Comparison of ENCODE assay signal across 1 cellular context in the genomic region with DNA sequence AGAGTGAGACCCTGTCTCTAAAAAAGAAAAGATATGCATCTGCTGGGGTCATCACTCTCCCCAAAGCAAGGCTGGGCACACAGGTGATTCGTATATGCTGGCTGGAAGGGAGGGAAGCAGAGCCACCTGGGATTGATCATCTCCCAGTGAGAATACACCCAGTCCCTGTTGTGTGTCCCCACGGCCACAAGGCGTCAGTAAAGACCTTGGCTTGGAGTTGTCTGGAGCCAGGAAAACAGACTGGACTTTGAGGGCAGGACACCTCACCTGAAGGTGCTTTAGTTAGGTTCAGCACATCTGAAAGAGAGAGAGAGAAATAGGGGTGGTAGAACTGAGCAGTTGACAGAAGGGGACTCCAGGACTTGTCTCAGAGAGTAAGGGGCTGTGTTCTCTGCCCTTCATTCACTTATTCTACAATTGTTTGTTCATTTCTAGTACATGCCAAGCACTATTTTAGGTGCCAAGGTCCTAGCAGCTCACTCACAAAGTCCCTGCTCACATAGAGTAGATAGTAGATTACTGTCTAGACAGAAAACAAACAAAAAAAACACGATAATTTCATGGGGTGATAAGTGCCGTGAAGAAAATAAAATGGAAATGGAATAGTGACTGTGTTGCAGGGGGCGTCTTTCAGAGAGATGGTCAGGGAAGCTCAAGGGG.
A peak's percentile ranks its signal among the peaks of the same experiment; 100 is the strongest.
TF ChIP-seq lines count a peak whose summit lies in the region.

No MANE protein-coding gene starts in this region.

TF ChIP-seq in HepG2, 621 proteins besides CTCF, POLR2A, EP300 and RAD21 (continued from another document):
- TF ChIP-seq DNMT3B (CRISPR knock-in tag; conservative IDR thresholded peaks at IDR 0.05): 0 out of 2 replicates have a peak, but pooled peaks have one; percentile 35
- no peak for TF ChIP-seq ZFP82 (CRISPR knock-in tag; IDR thresholded peaks at IDR 0.05; ENCODE audit: borderline replicate concordance)
- 0 out of 2 replicates have a peak, but pooled peaks have one; percentile 34 for TF ChIP-seq THAP11 (CRISPR knock-in tag; IDR thresholded peaks at IDR 0.05)
- TF ChIP-seq, protein P1, sequence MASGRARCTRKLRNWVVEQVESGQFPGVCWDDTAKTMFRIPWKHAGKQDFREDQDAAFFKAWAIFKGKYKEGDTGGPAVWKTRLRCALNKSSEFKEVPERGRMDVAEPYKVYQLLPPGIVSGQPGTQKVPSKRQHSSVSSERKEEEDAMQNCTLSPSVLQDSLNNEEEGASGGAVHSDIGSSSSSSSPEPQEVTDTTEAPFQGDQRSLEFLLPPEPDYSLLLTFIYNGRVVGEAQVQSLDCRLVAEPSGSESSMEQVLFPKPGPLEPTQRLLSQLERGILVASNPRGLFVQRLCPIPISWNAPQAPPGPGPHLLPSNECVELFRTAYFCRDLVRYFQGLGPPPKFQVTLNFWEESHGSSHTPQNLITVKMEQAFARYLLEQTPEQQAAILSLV (CRISPR knock-in tag; IDR thresholded peaks at IDR 0.05; ENCODE audit: borderline replicate concordance): 0 out of 2 replicates have a peak, but pooled peaks have one; percentile 36
- TF ChIP-seq SAP130 (CRISPR knock-in tag; IDR thresholded peaks at IDR 0.05; ENCODE audit: low read depth): 0 out of 2 replicates have a peak, but pooled peaks have one; percentile 9
- TF ChIP-seq RFXAP (CRISPR knock-in tag; IDR thresholded peaks at IDR 0.05; ENCODE audit: borderline replicate concordance): no peak
- TF ChIP-seq FOXK1 (CRISPR knock-in tag; IDR thresholded peaks at IDR 0.05; ENCODE audit: borderline replicate concordance, low read depth): peak; percentile 38; the same call in 1 of the 2 replicates
- no peak for TF ChIP-seq RBFOX2 (IDR thresholded peaks at IDR 0.05; ENCODE audit: low read depth, low read length)
- TF ChIP-seq ZNF382 (CRISPR knock-in tag; IDR thresholded peaks at IDR 0.05; ENCODE audit: borderline replicate concordance): no peak
- TF ChIP-seq FOXO1 (CRISPR knock-in tag; IDR thresholded peaks at IDR 0.05): peak; percentile 36; the same call in 1 of the 2 replicates
- no peak for TF ChIP-seq KLF12 (CRISPR knock-in tag; IDR thresholded peaks at IDR 0.05; ENCODE audit: borderline replicate concordance)
- TF ChIP-seq, protein P2, sequence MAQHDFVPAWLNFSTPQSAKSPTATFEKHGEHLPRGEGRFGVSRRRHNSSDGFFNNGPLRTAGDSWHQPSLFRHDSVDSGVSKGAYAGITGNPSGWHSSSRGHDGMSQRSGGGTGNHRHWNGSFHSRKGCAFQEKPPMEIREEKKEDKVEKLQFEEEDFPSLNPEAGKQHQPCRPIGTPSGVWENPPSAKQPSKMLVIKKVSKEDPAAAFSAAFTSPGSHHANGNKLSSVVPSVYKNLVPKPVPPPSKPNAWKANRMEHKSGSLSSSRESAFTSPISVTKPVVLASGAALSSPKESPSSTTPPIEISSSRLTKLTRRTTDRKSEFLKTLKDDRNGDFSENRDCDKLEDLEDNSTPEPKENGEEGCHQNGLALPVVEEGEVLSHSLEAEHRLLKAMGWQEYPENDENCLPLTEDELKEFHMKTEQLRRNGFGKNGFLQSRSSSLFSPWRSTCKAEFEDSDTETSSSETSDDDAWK (CRISPR knock-in tag; IDR thresholded peaks at IDR 0.05): no peak
- TF ChIP-seq ZNF589 (CRISPR knock-in tag; conservative IDR thresholded peaks at IDR 0.05): no peak
- TF ChIP-seq HES4 (CRISPR knock-in tag; IDR thresholded peaks at IDR 0.05; ENCODE audit: borderline replicate concordance): no peak
- TF ChIP-seq KLF6 (CRISPR knock-in tag; IDR thresholded peaks at IDR 0.05): peak; percentile 43; the same call in 1 of the 2 replicates
- peak; percentile 34; the same call in 1 of the 2 replicates for TF ChIP-seq ERF (CRISPR knock-in tag; IDR thresholded peaks at IDR 0.05)
- TF ChIP-seq, protein P3, sequence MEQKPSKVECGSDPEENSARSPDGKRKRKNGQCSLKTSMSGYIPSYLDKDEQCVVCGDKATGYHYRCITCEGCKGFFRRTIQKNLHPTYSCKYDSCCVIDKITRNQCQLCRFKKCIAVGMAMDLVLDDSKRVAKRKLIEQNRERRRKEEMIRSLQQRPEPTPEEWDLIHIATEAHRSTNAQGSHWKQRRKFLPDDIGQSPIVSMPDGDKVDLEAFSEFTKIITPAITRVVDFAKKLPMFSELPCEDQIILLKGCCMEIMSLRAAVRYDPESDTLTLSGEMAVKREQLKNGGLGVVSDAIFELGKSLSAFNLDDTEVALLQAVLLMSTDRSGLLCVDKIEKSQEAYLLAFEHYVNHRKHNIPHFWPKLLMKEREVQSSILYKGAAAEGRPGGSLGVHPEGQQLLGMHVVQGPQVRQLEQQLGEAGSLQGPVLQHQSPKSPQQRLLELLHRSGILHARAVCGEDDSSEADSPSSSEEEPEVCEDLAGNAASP (CRISPR knock-in tag; IDR thresholded peaks at IDR 0.05; ENCODE audit: borderline replicate concordance): 0 out of 2 replicates have a peak, but pooled peaks have one; percentile 28
- TF ChIP-seq, protein P4, sequence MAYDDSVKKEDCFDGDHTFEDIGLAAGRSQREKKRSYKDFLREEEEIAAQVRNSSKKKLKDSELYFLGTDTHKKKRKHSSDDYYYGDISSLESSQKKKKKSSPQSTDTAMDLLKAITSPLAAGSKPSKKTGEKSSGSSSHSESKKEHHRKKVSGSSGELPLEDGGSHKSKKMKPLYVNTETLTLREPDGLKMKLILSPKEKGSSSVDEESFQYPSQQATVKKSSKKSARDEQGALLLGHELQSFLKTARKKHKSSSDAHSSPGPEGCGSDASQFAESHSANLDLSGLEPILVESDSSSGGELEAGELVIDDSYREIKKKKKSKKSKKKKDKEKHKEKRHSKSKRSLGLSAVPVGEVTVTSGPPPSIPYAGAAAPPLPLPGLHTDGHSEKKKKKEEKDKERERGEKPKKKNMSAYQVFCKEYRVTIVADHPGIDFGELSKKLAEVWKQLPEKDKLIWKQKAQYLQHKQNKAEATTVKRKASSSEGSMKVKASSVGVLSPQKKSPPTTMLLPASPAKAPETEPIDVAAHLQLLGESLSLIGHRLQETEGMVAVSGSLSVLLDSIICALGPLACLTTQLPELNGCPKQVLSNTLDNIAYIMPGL (CRISPR knock-in tag; IDR thresholded peaks at IDR 0.05; ENCODE audit: borderline replicate concordance in 1 of 2, low read depth in 1 of 2): peak in 1 of 2 experiments; percentile 52; a peak in 1 of 4 replicates
- TF ChIP-seq, protein P5, sequence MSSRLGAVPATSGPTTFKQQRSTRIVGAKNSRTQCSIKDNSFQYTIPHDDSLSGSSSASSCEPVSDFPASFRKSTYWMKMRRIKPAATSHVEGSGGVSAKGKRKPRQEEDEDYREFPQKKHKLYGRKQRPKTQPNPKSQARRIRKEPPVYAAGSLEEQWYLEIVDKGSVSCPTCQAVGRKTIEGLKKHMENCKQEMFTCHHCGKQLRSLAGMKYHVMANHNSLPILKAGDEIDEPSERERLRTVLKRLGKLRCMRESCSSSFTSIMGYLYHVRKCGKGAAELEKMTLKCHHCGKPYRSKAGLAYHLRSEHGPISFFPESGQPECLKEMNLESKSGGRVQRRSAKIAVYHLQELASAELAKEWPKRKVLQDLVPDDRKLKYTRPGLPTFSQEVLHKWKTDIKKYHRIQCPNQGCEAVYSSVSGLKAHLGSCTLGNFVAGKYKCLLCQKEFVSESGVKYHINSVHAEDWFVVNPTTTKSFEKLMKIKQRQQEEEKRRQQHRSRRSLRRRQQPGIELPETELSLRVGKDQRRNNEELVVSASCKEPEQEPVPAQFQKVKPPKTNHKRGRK (CRISPR knock-in tag; IDR thresholded peaks at IDR 0.05): no peak
- no peak for TF ChIP-seq ZNF737 (CRISPR knock-in tag; IDR thresholded peaks at IDR 0.05; ENCODE audit: borderline replicate concordance)
- TF ChIP-seq HOXA9 (CRISPR knock-in tag; IDR thresholded peaks at IDR 0.05; ENCODE audit: borderline replicate concordance): no peak
- no peak for TF ChIP-seq ZNF282 (IDR thresholded peaks at IDR 0.05; ENCODE audit: partially characterized antibody)
- TF ChIP-seq ARNT (IDR thresholded peaks at IDR 0.05): no peak
- TF ChIP-seq PAF1 (CRISPR knock-in tag; IDR thresholded peaks at IDR 0.05): no peak
- 0 out of 2 replicates have a peak, but pooled peaks have one; percentile 29 for TF ChIP-seq KDM6A (CRISPR knock-in tag; IDR thresholded peaks at IDR 0.05; ENCODE audit: low read depth)
- TF ChIP-seq ZNF670 (CRISPR knock-in tag; IDR thresholded peaks at IDR 0.05; ENCODE audit: borderline replicate concordance): no peak
- no peak for TF ChIP-seq ATRX (CRISPR knock-in tag; IDR thresholded peaks at IDR 0.05; ENCODE audit: borderline replicate concordance)
- peak; percentile 53; the same call in 1 of the 2 replicates for TF ChIP-seq SALL1 (CRISPR knock-in tag; IDR thresholded peaks at IDR 0.05)
- peak; percentile 77 for TF ChIP-seq XRCC5 (optimal IDR thresholded peaks at IDR 0.05; ENCODE audit: low read length)
- peak; percentile 68; the same call in 1 of the 2 replicates for TF ChIP-seq SMAD3 (CRISPR knock-in tag; IDR thresholded peaks at IDR 0.05)
- TF ChIP-seq KDM2A (CRISPR knock-in tag; IDR thresholded peaks at IDR 0.05; ENCODE audit: borderline replicate concordance, low read depth): peak; percentile 66
- no peak for TF ChIP-seq KDM1A (CRISPR knock-in tag; IDR thresholded peaks at IDR 0.05)
- no peak for TF ChIP-seq BRD4 (CRISPR knock-in tag; IDR thresholded peaks at IDR 0.05)
- 0 out of 2 replicates have a peak, but pooled peaks have one; percentile 47 for TF ChIP-seq TGIF2 (CRISPR knock-in tag; IDR thresholded peaks at IDR 0.05)
- peak; percentile 99 for TF ChIP-seq STAG1 (CRISPR knock-in tag; IDR thresholded peaks at IDR 0.05)
- peak; percentile 36; the same call in 1 of the 2 replicates for TF ChIP-seq RXRB (CRISPR knock-in tag; IDR thresholded peaks at IDR 0.05; ENCODE audit: borderline replicate concordance)
- TF ChIP-seq, protein P6, sequence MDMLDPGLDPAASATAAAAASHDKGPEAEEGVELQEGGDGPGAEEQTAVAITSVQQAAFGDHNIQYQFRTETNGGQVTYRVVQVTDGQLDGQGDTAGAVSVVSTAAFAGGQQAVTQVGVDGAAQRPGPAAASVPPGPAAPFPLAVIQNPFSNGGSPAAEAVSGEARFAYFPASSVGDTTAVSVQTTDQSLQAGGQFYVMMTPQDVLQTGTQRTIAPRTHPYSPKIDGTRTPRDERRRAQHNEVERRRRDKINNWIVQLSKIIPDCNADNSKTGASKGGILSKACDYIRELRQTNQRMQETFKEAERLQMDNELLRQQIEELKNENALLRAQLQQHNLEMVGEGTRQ (IDR thresholded peaks at IDR 0.05; ENCODE audit: low read depth, low read length): no peak
- TF ChIP-seq, protein P6 (CRISPR knock-in tag; IDR thresholded peaks at IDR 0.05; ENCODE audit: borderline replicate concordance): no peak
TF ChIP-seq in HepG2: peak in this region for 23.
